Comparison of ENCODE assay signal across 16 cellular contexts in genomic region chr12:40469736-40470135, GRCh38.
"Had no signal": no experiment of that assay in that cellular context is flagged by ENCODE, and none has a peak within 500 bp of the region (broad histone marks: within the 10 kb centered on the region; RNA-seq: fewer than 3 reads in every experiment).

No MANE protein-coding gene starts in this region.

- H3K9me3 ChIP-seq: suprapubic skin had no signal

- ATAC-seq: activated CD4-positive, CD25-positive, alpha-beta regulatory T cell treated with anti-CD3 and anti-CD28 coated beads, Interleukin-2, amount 50 U/mL, for 24 hours; effector memory CD8-positive, alpha-beta T cell; foreskin keratinocyte; stimulated activated naive CD8-positive, alpha-beta T cell treated with anti-CD3 and anti-CD28 coated beads, Interleukin-15, Interleukin-2, amounts not matched to agents 100 U/mL and 50 U/mL, for 24 hours had no signal

- H3K27me3 ChIP-seq: foreskin keratinocyte, suprapubic skin had no signal

- H3K4me1 ChIP-seq: suprapubic skin had no signal

- H3K9me3 Mint-ChIP-seq: nephron, type B pancreatic cell had no signal

- H3K27ac Mint-ChIP-seq: effector memory CD8-positive, alpha-beta T cell; nephron; type B pancreatic cell had no signal

- H3K27me3 Mint-ChIP-seq: effector memory CD8-positive, alpha-beta T cell; type B pancreatic cell had no signal

- H3K4me3 Mint-ChIP-seq: effector memory CD8-positive, alpha-beta T cell; nephron; type B pancreatic cell had no signal

- DNase-seq: activated naive CD4-positive, alpha-beta T cell treated with Interleukin-2 at 50 U/mL for 16 hours; aorta; dermis blood vessel endothelial cell; effector memory CD8-positive, alpha-beta T cell; foreskin keratinocyte; glutamatergic neuron; hypothalamus; mesendoderm; nucleus accumbens; posterior cingulate gyrus; retina; stimulated activated naive CD8-positive, alpha-beta T cell treated with anti-CD3 and anti-CD28 coated beads, Interleukin-15, Interleukin-2, amounts not matched to agents 100 U/mL and 50 U/mL, for 24 hours had no signal

- H3K27ac ChIP-seq: foreskin keratinocyte, suprapubic skin had no signal

- H3K36me3 Mint-ChIP-seq: type B pancreatic cell had no signal

- H3K4me3 ChIP-seq: suprapubic skin had no signal

- H3K36me3 ChIP-seq: suprapubic skin had no signal
